ENCODE assay signal across 22 cellular contexts in genomic region chr7:82713506-82713905, GRCh38.
"Had no signal": no experiment of that assay in that cellular context is flagged by ENCODE, and none has a peak within 500 bp of the region (broad histone marks: within the 10 kb centered on the region; RNA-seq: fewer than 3 reads in every experiment).

No MANE protein-coding gene starts in this region.

- H3K9me3 ChIP-seq: MG63, SK-N-SH had no signal

- H3K27ac ChIP-seq: RWPE1 had no signal

- DNase-seq: IMR-90; Karpas-422; KG1; MG63; NCI-H1092 treated with DMSO at 0.1 percent for 48 hours; NCI-H1436 treated with DMSO at 0.1 percent for 48 hours; NCI-H1694; NCI-H187 treated with DMSO at 0.1 percent for 48 hours; NCI-H2029 treated with DMSO at 0.1 percent for 48 hours; NCI-H2171 treated with DMSO at 0.1 percent for 48 hours; NCI-H345; NCI-H446 treated with DMSO at 0.1 percent for 48 hours; NCI-H510A treated with DMSO at 0.1 percent for 48 hours; NCI-H526; NK-92 treated with Interleukin-12 subunit alpha and Interleukin-12 subunit beta, amount 100 ng/mL, for 24 hours; PC-3; SHP77; SK-N-SH; SW 1271 had no signal

- H3K9me2 ChIP-seq: SK-N-SH had no signal

- H3K4me3 ChIP-seq: MG63 had no signal

- FAIRE-seq: HepG2 had no signal

- H3K27me3 ChIP-seq: MG63 had no signal

- ATAC-seq: HepG2, Panc1, PC-3 had no signal

- H3K4me2 ChIP-seq: SK-N-SH had no signal

- H3K36me3 ChIP-seq: MG63 had no signal

- H3K9ac ChIP-seq: SK-N-SH had no signal
